In genomic region chr7:127348247-127348631, GRCh38 we compare ENCODE assay signal across 8 cellular contexts. TPM values are rescaled to one million over a fixed set of nuclear protein-coding genes. Genes with fewer than 3 reads are reported as not detected.
A peak's percentile ranks its signal among the peaks of the same experiment; 100 is the strongest.
DNase-seq lines count a peak whose midpoint lies in the region; ATAC-seq and TF ChIP-seq lines count a peak whose summit lies in the region.

No MANE protein-coding gene starts in this region.

- DNase-seq in Calu3 (no peak), PC-9 (no peak), endodermal cell (no peak), trophoblast cell (no peak), D341Med (ENCODE audit: low spot score) (no peak), islet precursor cell (no peak), mesendoderm (no peak)

- H3K4me1 Mint-ChIP-seq in Calu3 (ENCODE audit: low read depth, unreplicated experiment) (no peaks in the 10 kb centered on the region), endodermal cell (peaks cover 2% of the 10 kb centered on the region)

- 92 to 98% methylated on average over 3 of the region's 3 CpGs for WGBS in endodermal cell (ENCODE audit: insufficient coverage in 1 of 2, insufficient read length in 1 of 2), 2 experiments
- WGBS in trophoblast cell (ENCODE audit: extremely low coverage, insufficient coverage, insufficient read length): no CpG with 5 or more reads among the region's 3 CpGs
- 100% methylated on average over 2 of the region's 3 CpGs for WGBS in mesendoderm (ENCODE audit: extremely low coverage, insufficient coverage, low lambda C conversion rate)

- peak overlapping the region; percentile 58 for H3K4me3 Mint-ChIP-seq in Calu3 (ENCODE audit: low read depth, unreplicated experiment)
- H3K4me3 Mint-ChIP-seq in endodermal cell: peak overlapping the region; percentile 32

- no peaks in the 10 kb centered on the region for H3K9me2 ChIP-seq in PC-9 (ENCODE audit: insufficient read depth)

- H3K18ac ChIP-seq in trophoblast cell (ENCODE audit: low read length) (no peak overlapping the region), mesendoderm (ENCODE audit: low read length) (no peak overlapping the region)

- peak overlapping the region; percentile 69 for H3K4me2 ChIP-seq in PC-9
- peak overlapping the region; percentile 61 for H3K4me2 ChIP-seq in trophoblast cell (ENCODE audit: low read length)
- no peak overlapping the region for H3K4me2 ChIP-seq in mesendoderm (ENCODE audit: low read length)

- POLR2A ChIA-PET in PC-9 (lab: Charles Lee; ENCODE audit: unreplicated experiment): no interaction called here

- H3K23ac ChIP-seq in trophoblast cell (ENCODE audit: low read length): no peak overlapping the region
- no peak overlapping the region for H3K23ac ChIP-seq in mesendoderm (ENCODE audit: low read length)

- H4K12ac ChIP-seq in trophoblast cell (ENCODE audit: low read depth, low read length): no peak overlapping the region

- no peak overlapping the region for H2BK120ac ChIP-seq in trophoblast cell (ENCODE audit: insufficient read depth, low read length, poor library complexity)
- H2BK120ac ChIP-seq in mesendoderm (ENCODE audit: low read depth, low read length): no peak overlapping the region

- H3F3A ChIP-seq in PC-9 (ENCODE audit: insufficient read depth, low read depth): peaks cover 6% of the 10 kb centered on the region; the same call in 1 of the 2 replicates

- no peak overlapping the region for H3K56ac ChIP-seq in mesendoderm (ENCODE audit: low read length)

- H3K27me3 ChIP-seq in PC-9 (ENCODE audit: insufficient read depth, low read depth) (no peaks in the 10 kb centered on the region), endodermal cell (ENCODE audit: control insufficient read depth, insufficient read depth, low read length, poor library complexity, severe bottlenecking) (peaks cover 38% of the 10 kb centered on the region), trophoblast cell (ENCODE audit: insufficient read depth, low read length) (no peaks in the 10 kb centered on the region), mesendoderm (ENCODE audit: insufficient read depth, low read length, poor library complexity) (no peaks in the 10 kb centered on the region)

- no peak overlapping the region for H2BK12ac ChIP-seq in trophoblast cell (ENCODE audit: low read length)

- no peak overlapping the region for H4K8ac ChIP-seq in trophoblast cell (ENCODE audit: low read depth, low read length)
- H4K8ac ChIP-seq in mesendoderm (ENCODE audit: low read depth, low read length): no peak overlapping the region

- H3K27ac Mint-ChIP-seq in Calu3 (ENCODE audit: unreplicated experiment) (no peak overlapping the region), endodermal cell (no peak overlapping the region)

- no peak overlapping the region for H3K9ac ChIP-seq in endodermal cell (ENCODE audit: extremely low read depth, low read length, poor library complexity, severe bottlenecking)
- no peak overlapping the region for H3K9ac ChIP-seq in trophoblast cell (ENCODE audit: low read length)
- no peak overlapping the region for H3K9ac ChIP-seq in mesendoderm (ENCODE audit: low read length)

- H3K36me3 ChIP-seq in PC-9 (ENCODE audit: low read depth) (no peaks in the 10 kb centered on the region), endodermal cell (ENCODE audit: control insufficient read depth, insufficient read depth, low read length) (no peaks in the 10 kb centered on the region), trophoblast cell (ENCODE audit: control insufficient read depth in 1 of 2, insufficient read depth in 2 of 2, low read length in 2 of 2) (no peaks in the 10 kb centered on the region), mesendoderm (ENCODE audit: control insufficient read depth, insufficient read depth, low read length) (no peaks in the 10 kb centered on the region)

- H3K4me1 ChIP-seq in PC-9 (replicated peaks; ENCODE audit: insufficient read depth) (no peaks in the 10 kb centered on the region), endodermal cell (ENCODE audit: control insufficient read depth, insufficient read depth, low read length) (no peaks in the 10 kb centered on the region), trophoblast cell (ENCODE audit: control insufficient read depth in 1 of 2, insufficient read depth in 2 of 2, low read length in 2 of 2) (peaks cover 0 to 3% of the 10 kb centered on the region in 2 experiments), mesendoderm (ENCODE audit: control insufficient read depth, low read depth, low read length) (no peaks in the 10 kb centered on the region)

- H3K79me1 ChIP-seq in trophoblast cell (ENCODE audit: low read length) (no peaks in the 10 kb centered on the region), mesendoderm (ENCODE audit: low read length) (no peaks in the 10 kb centered on the region)

- no peak for ATAC-seq in HG03196 (IDR thresholded peaks at IDR 0.05; ENCODE audit: unreplicated experiment)

- H3K27ac ChIP-seq in PC-9: no peak overlapping the region
- no peak overlapping the region for H3K27ac ChIP-seq in endodermal cell (ENCODE audit: low read depth, low read length)
- H3K27ac ChIP-seq in trophoblast cell (ENCODE audit: low read depth, low read length): no peak overlapping the region
- no peak overlapping the region for H3K27ac ChIP-seq in mesendoderm (ENCODE audit: low read depth, low read length)

- H3K4me3 ChIP-seq in PC-9 (peak overlapping the region; percentile 43; the same call in 1 of the 2 replicates), endodermal cell (ENCODE audit: low read length) (peak overlapping the region; percentile 58), trophoblast cell (ENCODE audit: low read depth, low read length) (no peak overlapping the region), mesendoderm (ENCODE audit: low read length) (no peak overlapping the region)

- CTCF ChIA-PET in Calu3 (lab: Charles Lee) (interaction anchor here (0.6 to 1.4 kb wide), 3 partner anchors 9 to 166 kb away, joined by 3 to 12 read pairs (median 4); no protein-coding TSS in a partner anchor), PC-9 (lab: Charles Lee) (interaction anchor here (0.5 to 0.7 kb wide), 2 partner anchors 161 to 534 kb away, joined by 4 to 5 read pairs; no protein-coding TSS in a partner anchor)

- no peak overlapping the region for H4K91ac ChIP-seq in trophoblast cell (ENCODE audit: low read depth, low read length)

- H3K79me2 ChIP-seq in PC-9 (ENCODE audit: low read depth) (no peaks in the 10 kb centered on the region), trophoblast cell (ENCODE audit: control insufficient read depth, insufficient read depth, low read length, poor library complexity) (no peaks in the 10 kb centered on the region), mesendoderm (ENCODE audit: control insufficient read depth, insufficient read depth, low read length) (no peaks in the 10 kb centered on the region)

- H3K14ac ChIP-seq in trophoblast cell (ENCODE audit: low read length): no peak overlapping the region

- H3K9me3 ChIP-seq in PC-9 (ENCODE audit: insufficient read depth, low read depth) (no peaks in the 10 kb centered on the region), endodermal cell (ENCODE audit: control insufficient read depth, low read length) (no peaks in the 10 kb centered on the region), trophoblast cell (ENCODE audit: insufficient read depth, low read depth, low read length) (no peaks in the 10 kb centered on the region)

- no peak overlapping the region for H4K5ac ChIP-seq in mesendoderm (ENCODE audit: low read length)

- H2AK5ac ChIP-seq in trophoblast cell (ENCODE audit: low read length): no peak overlapping the region
- H2AK5ac ChIP-seq in mesendoderm (ENCODE audit: low read length): no peak overlapping the region

- TSS peak; percentile 25 for BruUV-seq in Calu3 (replicated peaks; lab: Mats Ljungman, UMichigan)
- no TSS peak for BruUV-seq in PC-9 (replicated peaks; lab: Mats Ljungman, UMichigan)

- H3K9me3 Mint-ChIP-seq in Calu3 (ENCODE audit: low read depth, unreplicated experiment): no peaks in the 10 kb centered on the region
- H3K9me3 Mint-ChIP-seq in endodermal cell: no peaks in the 10 kb centered on the region

- intact Hi-C loops in Calu3 (cut with micrococcal nuclease; ENCODE audit: unreplicated experiment): no loop called here
- intact Hi-C loops in PC-9 (cut with micrococcal nuclease; ENCODE audit: unreplicated experiment): no loop called here

- no peak overlapping the region for H2BK15ac ChIP-seq in mesendoderm (replicated peaks; ENCODE audit: low read depth)

- TF ChIP-seq CTCF in Calu3 (IDR thresholded peaks at IDR 0.05; ENCODE audit: unreplicated experiment) (no peak), PC-9 (conservative IDR thresholded peaks at IDR 0.05) (no peak), endodermal cell (conservative IDR thresholded peaks at IDR 0.05) (no peak)

- H4K20me1 ChIP-seq in PC-9 (ENCODE audit: insufficient read depth): no peaks in the 10 kb centered on the region

- peaks cover 17% of the 10 kb centered on the region for H3K36me3 Mint-ChIP-seq in Calu3 (ENCODE audit: insufficient read depth, unreplicated experiment)
- no peaks in the 10 kb centered on the region for H3K36me3 Mint-ChIP-seq in endodermal cell (ENCODE audit: low read depth)

- H2AFZ ChIP-seq in PC-9 (no peak overlapping the region), trophoblast cell (ENCODE audit: insufficient read depth, low read length, poor library complexity) (no peak overlapping the region)

- H2BK5ac ChIP-seq in trophoblast cell (ENCODE audit: low read depth, low read length, poor library complexity) (no peak overlapping the region), mesendoderm (ENCODE audit: low read length) (no peak overlapping the region)

- H3K4ac ChIP-seq in trophoblast cell (ENCODE audit: low read depth, low read length): no peak overlapping the region
- H3K4ac ChIP-seq in mesendoderm (ENCODE audit: low read depth, low read length): no peak overlapping the region

- peaks cover 14% of the 10 kb centered on the region for H3K27me3 Mint-ChIP-seq in Calu3 (ENCODE audit: unreplicated experiment)
- peaks cover 51% of the 10 kb centered on the region for H3K27me3 Mint-ChIP-seq in endodermal cell (ENCODE audit: insufficient read depth)

RNA-seq across cellular contexts. Expression of gene ZNF800, which starts 44.3 kb away (rescaled TPM):
- total RNA-seq in Calu3 (2022) (33.2 and 36.5 TPM in 2 replicates), PC-9 (2021) (32.4 and 32.6 TPM in 2 replicates), endodermal cell (10 to 100 TPM; 13.8 to 16.8 TPM)
- 13.6 TPM for polyA plus RNA-seq in endodermal cell (2013, experiment 1 of 2)
- polyA plus RNA-seq in endodermal cell (2013, experiment 2 of 2): 14.0 TPM
- polyA plus RNA-seq in trophoblast cell (2013): 21.1 and 23.8 TPM in 2 replicates
- 7.3 TPM for polyA plus RNA-seq in mesendoderm (2013, experiment 1 of 2)
- 7.9 TPM for polyA plus RNA-seq in mesendoderm (2013, experiment 2 of 2)

Comparison
In these comparisons a context has a peak if more than half of its experiments do, and no peak if none do; other contexts are left out.
1. H3K4me3 ChIP-seq: peak in PC-9 (single experiment) and endodermal cell (single experiment); none in trophoblast cell (single experiment) and mesendoderm (single experiment).